ENCODE assay signal across 19 cellular contexts in the genomic region with DNA sequence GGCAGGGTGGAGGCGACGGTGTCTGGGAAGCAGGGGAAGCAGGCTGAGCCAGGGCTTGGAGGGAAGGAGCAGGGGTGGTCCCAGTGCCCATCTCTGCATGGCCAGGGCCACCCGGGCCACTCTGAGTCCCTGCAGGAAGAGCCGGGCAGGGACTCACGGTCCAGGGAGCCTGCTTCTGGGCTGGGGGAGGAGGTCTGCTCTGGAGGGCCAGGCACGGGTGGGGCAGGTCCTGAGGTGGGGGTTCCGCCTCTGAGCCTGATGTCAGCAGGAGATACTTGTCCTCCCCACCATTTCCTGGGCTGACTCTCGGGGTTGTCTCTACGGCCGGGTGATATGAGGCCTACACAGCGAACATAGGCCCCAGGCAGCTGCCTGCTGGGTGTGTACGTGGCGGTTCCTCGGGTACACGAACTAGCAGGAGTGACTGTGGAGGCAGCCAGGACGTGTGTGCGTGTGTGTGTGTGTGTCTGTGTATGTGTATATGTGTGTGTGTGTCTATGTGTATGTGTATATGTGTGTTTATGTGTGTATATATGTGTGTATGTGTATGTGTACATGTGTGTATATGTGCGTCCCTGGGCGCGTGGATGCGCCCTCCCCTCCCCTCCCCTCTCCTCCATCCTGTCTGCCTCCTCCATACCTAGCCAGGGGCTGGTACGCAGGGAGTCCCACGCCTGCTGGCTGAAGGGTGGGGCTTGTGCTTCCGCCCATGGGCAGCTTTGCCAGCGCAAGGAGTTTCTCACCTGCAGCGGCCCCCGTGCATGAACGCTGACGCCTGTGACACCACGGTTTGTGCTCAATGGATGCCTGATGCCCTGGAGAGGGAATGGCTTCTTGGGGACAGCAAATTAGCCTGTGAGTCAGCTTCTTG.
"Had no signal": no experiment of that assay in that cellular context is flagged by ENCODE, and none has a peak within 500 bp of the region (broad histone marks: within the 10 kb centered on the region; RNA-seq: fewer than 3 reads in every experiment).

No MANE protein-coding gene starts in this region.

- H3K4me3 Mint-ChIP-seq: activated CD8-positive, alpha-beta T cell treated with anti-CD3 and anti-CD28 coated beads, Interleukin-2, amount 10 ng/mL, durations not matched to agents 7 days and 5 days; activated naive CD4-positive, alpha-beta T cell treated with anti-CD3 and anti-CD28 coated beads, Interleukin-2, amount 50 U/mL, for 24 hours; activated T-cell treated with anti-CD3 and anti-CD28 coated beads, Interleukin-2, amount 50 U/mL, for 4 hours; immature natural killer cell; naive B cell had no signal

- H3K27ac ChIP-seq: tibial nerve had no signal

- H3K4me3 ChIP-seq: mucosa of descending colon, tibial nerve had no signal

- DNase-seq: activated CD4-positive, alpha-beta T cell treated with anti-CD3 and anti-CD28 coated beads for 48 hours; activated CD4-positive, CD25-positive, alpha-beta regulatory T cell; activated CD8-positive, alpha-beta T cell treated with anti-CD3 and anti-CD28 coated beads, Interleukin-2, amount 10 ng/mL, durations not matched to agents 7 days and 5 days; activated gamma-delta T cell; activated T-cell treated with anti-CD3 and anti-CD28 coated beads, Interleukin-2, amount 50 U/mL, for 4 hours; cerebellar nuclear complex; cortex of kidney; head of caudate nucleus; immature natural killer cell; mesenchymal stem cell; naive B cell; stimulated activated naive CD4-positive, alpha-beta T cell; substantia nigra had no signal

- H3K27ac Mint-ChIP-seq: activated naive CD4-positive, alpha-beta T cell treated with anti-CD3 and anti-CD28 coated beads, Interleukin-2, amount 50 U/mL, for 24 hours; immature natural killer cell had no signal

- H3K4me1 Mint-ChIP-seq: activated naive CD4-positive, alpha-beta T cell treated with anti-CD3 and anti-CD28 coated beads, Interleukin-2, amount 50 U/mL, for 24 hours; immature natural killer cell; naive B cell had no signal

- H3K27me3 Mint-ChIP-seq: activated naive CD4-positive, alpha-beta T cell treated with anti-CD3 and anti-CD28 coated beads, Interleukin-2, amount 50 U/mL, for 24 hours; naive B cell had no signal

- ATAC-seq: activated CD8-positive, alpha-beta T cell treated with anti-CD3 and anti-CD28 coated beads, Interleukin-2, amount 10 ng/mL, durations not matched to agents 7 days and 5 days; activated T-cell treated with anti-CD3 and anti-CD28 coated beads, Interleukin-2, amount 50 U/mL, for 4 hours; mucosa of descending colon had no signal

- H3K27me3 ChIP-seq: tibial nerve had no signal

- FAIRE-seq: bronchial epithelial cell, frontal cortex, urothelium cell line had no signal

- H3K9me3 Mint-ChIP-seq: activated naive CD4-positive, alpha-beta T cell treated with anti-CD3 and anti-CD28 coated beads, Interleukin-2, amount 50 U/mL, for 24 hours; activated T-cell treated with anti-CD3 and anti-CD28 coated beads, Interleukin-2, amount 50 U/mL, for 4 hours had no signal

- H3K4me1 ChIP-seq: tibial nerve had no signal
